1 cellular context compared by ENCODE assay signal in genomic region chr9:35791321-35791921, GRCh38.
TF ChIP-seq lines count a peak whose summit lies in the region.

NPR2 (plus strand) TSS chr9:35791591; CDS start chr9:35792409, 818 bp downstream.

TF ChIP-seq in SK-N-SH treated with all-trans-retinoic acid at 6 μM for 48 hours, 23 proteins besides CTCF, POLR2A, EP300 and RAD21 (continued from another document):
- TF ChIP-seq CREB5 (CRISPR knock-in tag; IDR thresholded peaks at IDR 0.05; ENCODE audit: low read depth): no peak
